In genomic region chr17:50719144-50719923, GRCh38 we compare ENCODE assay signal across 1 cellular context.
TF ChIP-seq lines count a peak whose summit lies in the region.

LUC7L3 (plus strand) TSS chr17:50719603; CDS start chr17:50719733, 130 bp downstream.

TF ChIP-seq in K562, 482 proteins besides CTCF, POLR2A, EP300 and RAD21 (continued from another document and continues in another):
- TF ChIP-seq ZNF639 (CRISPR knock-in tag; conservative IDR thresholded peaks at IDR 0.05 in 1 of 2, IDR thresholded peaks at IDR 0.05 in 1 of 2) (peak in 1 of 2 experiments; percentile 99; a peak in 2 of 4 replicates), YBX1 (IDR thresholded peaks at IDR 0.05) (no peak), CSDE1 (IDR thresholded peaks at IDR 0.05) (no peak), ELF1 (tag; IDR thresholded peaks at IDR 0.05) (peak; percentile 78), PRDM10 (IDR thresholded peaks at IDR 0.05; ENCODE audit: partially characterized antibody) (no peak), ZNF280B (CRISPR knock-in tag; IDR thresholded peaks at IDR 0.05) (no peak), DACH1 (IDR thresholded peaks at IDR 0.05; ENCODE audit: partially characterized antibody) (no peak), SLC30A9 (CRISPR knock-in tag; IDR thresholded peaks at IDR 0.05) (no peak), POU5F1 (IDR thresholded peaks at IDR 0.05; ENCODE audit: borderline replicate concordance, low read depth, low read length, partially characterized antibody) (no peak), TEAD4 (IDR thresholded peaks at IDR 0.05; ENCODE audit: low read length) (peak; percentile 48), TEAD4 (CRISPR knock-in tag; IDR thresholded peaks at IDR 0.05; ENCODE audit: borderline replicate concordance) (peak; percentile 90), PML (IDR thresholded peaks at IDR 0.05; ENCODE audit: low read length) (peak; percentile 83), EZH2 (IDR thresholded peaks at IDR 0.05; ENCODE audit: borderline replicate concordance, low read depth, low read length) (no peak), ATF1 (CRISPR knock-in tag; IDR thresholded peaks at IDR 0.05) (no peak; the same call in 1 of the 2 replicates), ATF1 (tag; IDR thresholded peaks at IDR 0.05) (peak; percentile 64), ZNF511 (CRISPR knock-in tag; IDR thresholded peaks at IDR 0.05) (no peak; the same call in 1 of the 2 replicates), ZNF121 (CRISPR knock-in tag; conservative IDR thresholded peaks at IDR 0.05) (no peak), ZNF124 (CRISPR knock-in tag; IDR thresholded peaks at IDR 0.05) (no peak), RUNX1 (IDR thresholded peaks at IDR 0.05; ENCODE audit: low read depth) (no peak), HEY1 (CRISPR knock-in tag; IDR thresholded peaks at IDR 0.05; ENCODE audit: borderline replicate concordance) (no peak), HMGXB4 (CRISPR knock-in tag; IDR thresholded peaks at IDR 0.05) (peak; percentile 81), ZNF146 (CRISPR knock-in tag; IDR thresholded peaks at IDR 0.05; ENCODE audit: unreplicated experiment) (no peak), FOXP1 (CRISPR knock-in tag; IDR thresholded peaks at IDR 0.05) (peak; percentile 90), E2F4 (CRISPR knock-in tag; IDR thresholded peaks at IDR 0.05; ENCODE audit: low read depth) (peak; percentile 62; the same call in 1 of the 2 replicates), TBP (optimal IDR thresholded peaks at IDR 0.05; ENCODE audit: low read depth, low read length) (peak; percentile 92), RBM34 (IDR thresholded peaks at IDR 0.05; ENCODE audit: borderline replicate concordance, insufficient read depth, low read length) (no peak), ELK3 (CRISPR knock-in tag; IDR thresholded peaks at IDR 0.05) (no peak), ZNF507 (tag; conservative IDR thresholded peaks at IDR 0.05) (no peak), NKRF (IDR thresholded peaks at IDR 0.05; ENCODE audit: borderline replicate concordance) (no peak; the same call in none of the 2 replicates), NR0B1 (IDR thresholded peaks at IDR 0.05; ENCODE audit: partially characterized antibody) (no peak), EHMT2 (IDR thresholded peaks at IDR 0.05) (no peak), ATF4 (CRISPR knock-in tag; IDR thresholded peaks at IDR 0.05) (peak; percentile 53; the same call in 1 of the 2 replicates), FOXP4 (CRISPR knock-in tag; IDR thresholded peaks at IDR 0.05; ENCODE audit: borderline replicate concordance) (0 out of 2 replicates have a peak, but pooled peaks have one; percentile 26), TFE3 (CRISPR knock-in tag; IDR thresholded peaks at IDR 0.05) (no peak), ARID3B (CRISPR knock-in tag; IDR thresholded peaks at IDR 0.05; ENCODE audit: borderline replicate concordance) (no peak), FOXJ2 (tag; IDR thresholded peaks at IDR 0.05) (no peak)
